Comparison of ENCODE assay signal across 9 cellular contexts in the genomic region with DNA sequence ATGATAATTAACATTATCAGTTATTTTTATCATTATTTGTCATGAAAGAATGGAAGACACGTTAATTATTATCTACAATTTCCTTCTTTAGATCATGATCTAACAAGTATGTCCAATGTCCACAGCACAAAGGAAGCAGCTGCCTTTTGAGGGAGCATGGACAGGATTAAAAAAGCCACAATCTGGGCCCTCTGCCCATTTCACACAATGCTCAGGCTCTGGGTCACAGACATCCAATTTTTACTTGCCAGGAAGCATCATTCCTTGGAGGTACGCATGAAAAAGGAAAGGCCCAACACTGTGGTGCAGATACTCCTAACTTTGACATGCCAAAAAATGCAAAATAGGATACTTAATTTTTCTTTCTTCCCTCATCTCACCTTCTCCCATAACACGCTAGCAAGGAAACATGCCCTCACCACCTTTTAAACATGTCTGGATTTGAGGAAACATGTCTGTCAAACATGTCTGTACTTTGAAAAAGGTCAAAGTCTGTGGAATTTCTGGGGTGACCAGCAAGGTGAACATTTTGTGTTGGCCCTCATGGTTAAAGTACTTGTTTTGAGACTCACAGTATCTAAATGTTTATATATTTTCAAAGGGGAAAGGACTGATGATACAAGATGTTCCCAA. TPM values are rescaled to one million over a fixed set of nuclear protein-coding genes. Genes with fewer than 3 reads are reported as not detected.
DNase-seq lines count a peak whose midpoint lies in the region; ATAC-seq, FAIRE-seq and TF ChIP-seq lines count a peak whose summit lies in the region.
"Had no signal": no experiment of that assay in that cellular context is flagged by ENCODE, and none has a peak within 500 bp of the region (broad histone marks: within the 10 kb centered on the region; RNA-seq: fewer than 3 reads in every experiment).

No MANE protein-coding gene starts in this region.

- TF ChIP-seq CTCF in K562 (IDR thresholded peaks at IDR 0.05 in 2 of 3, conservative IDR thresholded peaks at IDR 0.05 in 1 of 3; ENCODE audit: insufficient read depth in 2 of 3, low read depth in 1 of 3, low read length in 3 of 3) (no peak), kidney epithelial cell (IDR thresholded peaks at IDR 0.05; ENCODE audit: insufficient read depth, low read length, poor library complexity, severe bottlenecking) (no peak), MM.1S (IDR thresholded peaks at IDR 0.05; ENCODE audit: low read length) (no peak)

- H3K36me3 ChIP-seq in K562 (ENCODE audit: control insufficient read depth, insufficient read depth, low read length) (no peaks in the 10 kb centered on the region), kidney epithelial cell (ENCODE audit: control insufficient read depth, insufficient read depth, low read length) (no peaks in the 10 kb centered on the region), MM.1S (replicated peaks; ENCODE audit: insufficient read depth, low read length) (no peaks in the 10 kb centered on the region)

- TF ChIP-seq EP300 in K562 (IDR thresholded peaks at IDR 0.05; ENCODE audit: low read length): no peak

- TF ChIP-seq RAD21 in K562 (CRISPR knock-in tag; conservative IDR thresholded peaks at IDR 0.05 in 1 of 2, IDR thresholded peaks at IDR 0.05 in 1 of 2): no peak

- H3K79me2 ChIP-seq in K562 (ENCODE audit: control insufficient read depth, insufficient read depth, low read length) (no peaks in the 10 kb centered on the region), MM.1S (ENCODE audit: low read length) (no peaks in the 10 kb centered on the region)

- CTCF ChIA-PET in K562 (lab: Yijun Ruan, JAX; ENCODE audit: low intra/inter-chr PET ratio): no interaction called here

- ATAC-seq in K562: no peak
- ATAC-seq in activated naive CD8-positive, alpha-beta T cell treated with anti-CD3 and anti-CD28 coated beads, Interleukin-2, amount 50 U/mL, for 24 hours: no peak

- H3F3A ChIP-seq in MM.1S (ENCODE audit: insufficient read depth, low read length): no peaks in the 10 kb centered on the region

- no peak overlapping the region for H3K4me3 ChIP-seq in K562
- no peak overlapping the region for H3K4me3 ChIP-seq in kidney epithelial cell (ENCODE audit: low read depth, low read length)
- no peak overlapping the region for H3K4me3 ChIP-seq in MM.1S (ENCODE audit: low read length)

- no peak overlapping the region for H3K4me3 Mint-ChIP-seq in activated naive CD8-positive, alpha-beta T cell treated with anti-CD3 and anti-CD28 coated beads, Interleukin-2, amount 50 U/mL, for 24 hours

- H2AFZ ChIP-seq in K562 (ENCODE audit: low read depth, low read length): no peak overlapping the region
- no peak overlapping the region for H2AFZ ChIP-seq in MM.1S (ENCODE audit: low read length)

- no peaks in the 10 kb centered on the region for H3K9me3 ChIP-seq in K562 (replicated peaks; ENCODE audit: control insufficient read depth, insufficient read depth, low read depth, low read length)
- H3K9me3 ChIP-seq in MM.1S (replicated peaks; ENCODE audit: insufficient read depth, low read length): no peaks in the 10 kb centered on the region

- H3K36me3 Mint-ChIP-seq in activated naive CD8-positive, alpha-beta T cell treated with anti-CD3 and anti-CD28 coated beads, Interleukin-2, amount 50 U/mL, for 24 hours (ENCODE audit: low read depth): no peaks in the 10 kb centered on the region

- H3K27ac Mint-ChIP-seq in activated naive CD8-positive, alpha-beta T cell treated with anti-CD3 and anti-CD28 coated beads, Interleukin-2, amount 50 U/mL, for 24 hours: no peak overlapping the region

- 60% methylated on average over 3 of the region's 3 CpGs for WGBS in K562 (ENCODE audit: insufficient coverage, low coverage, missing lambda C conversion rate)

- no peaks in the 10 kb centered on the region for H3K9me2 ChIP-seq in MM.1S (replicated peaks; ENCODE audit: insufficient read depth, low read length)

- H3K4me1 Mint-ChIP-seq in activated naive CD8-positive, alpha-beta T cell treated with anti-CD3 and anti-CD28 coated beads, Interleukin-2, amount 50 U/mL, for 24 hours: peaks cover 22% of the 10 kb centered on the region

- intact Hi-C loops in K562 (cut with micrococcal nuclease): no loop called here

- TF ChIP-seq POLR2A in K562 (conservative IDR thresholded peaks at IDR 0.05): no peak

- peak; percentile 16 for DNase-seq in NCI-H748 (lab: John Stamatoyannopoulos, UW; ENCODE audit: unreplicated experiment)
- DNase-seq in NCI-H748 treated with DMSO at 0.1 percent for 48 hours (lab: John Stamatoyannopoulos, UW): no peak
- DNase-seq in K562 (ENCODE audit: extremely low read depth in 1 of 4, low spot score in 3 of 4): no peak
- DNase-seq in kidney epithelial cell (ENCODE audit: low read depth): peak; percentile 83
- DNase-seq in urothelium cell line (ENCODE audit: low spot score): peak; percentile 71
- DNase-seq in activated CD8-positive, alpha-beta memory T cell treated with anti-CD3 and anti-CD28 coated beads, Interleukin-2, amount 50 U/mL, for 48 hours: no peak
- DNase-seq in activated naive CD8-positive, alpha-beta T cell treated with anti-CD3 and anti-CD28 coated beads, Interleukin-2, amount 50 U/mL, for 24 hours: no peak
- no peak for DNase-seq in MM.1S
- DNase-seq: stimulated activated CD4-positive, alpha-beta T cell treated with anti-CD3 and anti-CD28 coated beads, Interleukin-15, amount 100 ng/mL, for 24 hours had no signal

- H3K27ac ChIP-seq in K562 (ENCODE audit: extremely low read depth, low read depth, low read length) (no peak overlapping the region), MM.1S (ENCODE audit: low read length) (no peak overlapping the region)

- H3K9ac ChIP-seq in K562 (ENCODE audit: insufficient read depth in 1 of 2, low read depth in 2 of 2, low read length in 2 of 2): no peak overlapping the region
- no peak overlapping the region for H3K9ac ChIP-seq in MM.1S (ENCODE audit: low read length)

- H3K4me2 ChIP-seq in K562 (ENCODE audit: insufficient read depth, low read length) (no peak overlapping the region), MM.1S (ENCODE audit: low read depth, low read length) (no peak overlapping the region)

- FAIRE-seq in K562 (lab: Jason Lieb, UNC) (no peak), urothelium cell line (lab: Jason Lieb, UNC) (no peak)

- no TSS peak for BruUV-seq in K562 (replicated peaks; lab: Mats Ljungman, UMichigan)

- H3K9me1 ChIP-seq in K562 (ENCODE audit: control insufficient read depth, insufficient read depth, low read length): no peaks in the 10 kb centered on the region

- H3K4me1 ChIP-seq in K562 (replicated peaks in 1 of 2; ENCODE audit: control insufficient read depth in 2 of 2, insufficient read depth in 2 of 2, low read length in 2 of 2) (peaks cover 11 to 48% of the 10 kb centered on the region in 2 experiments; a peak in 3 of 5 replicates), MM.1S (ENCODE audit: low read length) (peaks cover 12% of the 10 kb centered on the region)

- in situ Hi-C loops in K562 (cut with MboI): no loop called here

- H4K20me1 ChIP-seq in K562 (replicated peaks; ENCODE audit: control insufficient read depth, insufficient read depth, low read length) (no peaks in the 10 kb centered on the region), MM.1S (ENCODE audit: insufficient read depth, low read length) (no peaks in the 10 kb centered on the region)

- H3K27me3 ChIP-seq in K562 (ENCODE audit: control insufficient read depth in 2 of 2, insufficient read depth in 2 of 2, low read length in 2 of 2) (no peaks in the 10 kb centered on the region), kidney epithelial cell (ENCODE audit: control insufficient read depth, insufficient read depth, low read length) (no peaks in the 10 kb centered on the region), MM.1S (replicated peaks; ENCODE audit: insufficient read depth, low read length) (no peaks in the 10 kb centered on the region)

- H3K9me3 Mint-ChIP-seq in activated naive CD8-positive, alpha-beta T cell treated with anti-CD3 and anti-CD28 coated beads, Interleukin-2, amount 50 U/mL, for 24 hours: no peaks in the 10 kb centered on the region

- no peaks in the 10 kb centered on the region for H3K27me3 Mint-ChIP-seq in activated naive CD8-positive, alpha-beta T cell treated with anti-CD3 and anti-CD28 coated beads, Interleukin-2, amount 50 U/mL, for 24 hours

- POLR2A ChIA-PET in K562 (lab: Yijun Ruan, JAX): interaction anchor here (1.1 to 1.7 kb wide), 2 partner anchors 9 to 12 kb away, joined by 3 read pairs; no protein-coding TSS in a partner anchor

TF ChIP-seq in K562, 482 proteins besides CTCF, POLR2A, EP300 and RAD21 (continues in another document):
- TF ChIP-seq, protein P1, sequence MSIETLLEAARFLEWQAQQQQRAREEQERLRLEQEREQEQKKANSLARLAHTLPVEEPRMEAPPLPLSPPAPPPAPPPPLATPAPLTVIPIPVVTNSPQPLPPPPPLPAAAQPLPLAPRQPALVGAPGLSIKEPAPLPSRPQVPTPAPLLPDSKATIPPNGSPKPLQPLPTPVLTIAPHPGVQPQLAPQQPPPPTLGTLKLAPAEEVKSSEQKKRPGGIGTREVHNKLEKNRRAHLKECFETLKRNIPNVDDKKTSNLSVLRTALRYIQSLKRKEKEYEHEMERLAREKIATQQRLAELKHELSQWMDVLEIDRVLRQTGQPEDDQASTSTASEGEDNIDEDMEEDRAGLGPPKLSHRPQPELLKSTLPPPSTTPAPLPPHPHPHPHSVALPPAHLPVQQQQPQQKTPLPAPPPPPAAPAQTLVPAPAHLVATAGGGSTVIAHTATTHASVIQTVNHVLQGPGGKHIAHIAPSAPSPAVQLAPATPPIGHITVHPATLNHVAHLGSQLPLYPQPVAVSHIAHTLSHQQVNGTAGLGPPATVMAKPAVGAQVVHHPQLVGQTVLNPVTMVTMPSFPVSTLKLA (conservative IDR thresholded peaks at IDR 0.05): no peak
- TF ChIP-seq SOX6 (IDR thresholded peaks at IDR 0.05) (peak; percentile 29; the same call in 1 of the 2 replicates), ZFX (CRISPR knock-in tag; IDR thresholded peaks at IDR 0.05) (no peak)

RNA-seq across cellular contexts. Expression of a gene that starts 40.0 kb away (rescaled TPM):
- total RNA-seq in K562 (2011; cell fraction: chromatin; rRNA removed; ENCODE audit: low replicate concordance): 90.8 and 102 TPM in 2 replicates
- 107 and 116 TPM in 2 replicates for total RNA-seq in K562 (2011; cell fraction: nucleolus; rRNA removed)
- 70.0 and 72.2 TPM in 2 replicates for total RNA-seq in K562 (2011; cell fraction: nucleoplasm; rRNA removed)
- 124 and 128 TPM in 2 replicates for total RNA-seq in K562 (2014; rRNA removed)
- 47.2 and 53.9 TPM in 2 replicates for total RNA-seq in K562 (2014; rRNA removed; fragmentation: Illumina TruSeq; extraction: Trizol)
- total RNA-seq in K562 (2015; rRNA removed; fragmentation: Illumina TruSeq; extraction: Trizol): 35.6 and 36.3 TPM in 2 replicates
- 131 and 156 TPM in 2 replicates for total RNA-seq in K562 (2021)
- 62.1 and 67.7 TPM in 2 replicates for polyA plus RNA-seq in K562 (2011; rRNA removed)
- 70.5 and 81.1 TPM in 2 replicates for polyA plus RNA-seq in K562 (2011; cell fraction: cytosol; rRNA removed)
- 121 and 179 TPM in 2 replicates for polyA plus RNA-seq in K562 (2011; cell fraction: nucleus; rRNA removed)
- polyA plus RNA-seq in K562 (2012): 105 and 115 TPM in 2 replicates
- polyA plus RNA-seq in K562 (2014; fragmentation: Illumina TruSeq; extraction: Trizol): 70.7 and 71.9 TPM in 2 replicates
- polyA plus RNA-seq in K562 (2014; fragmentation: Nextera tagmentation; extraction: Ambion mirVana): 10 to 100 TPM; 21.3 to 22.4 TPM
- 118 and 142 TPM in 2 replicates for polyA plus RNA-seq in K562 (2014; rRNA removed)
- polyA minus RNA-seq in K562 (2011; rRNA and poly(A)+ RNA removed): 20.1 and 28.5 TPM in 2 replicates
- 39.4 and 64.1 TPM in 2 replicates for polyA minus RNA-seq in K562 (2011; cell fraction: cytosol; rRNA and poly(A)+ RNA removed)
- 113 and 146 TPM in 2 replicates for polyA minus RNA-seq in K562 (2011; cell fraction: nucleus; rRNA and poly(A)+ RNA removed)
- total RNA-seq in kidney epithelial cell: 247 and 249 TPM in 2 replicates

Comparison
In these comparisons a context has a peak if more than half of its experiments do, and no peak if none do; other contexts are left out.
1. DNase-seq: peak in NCI-H748 (single experiment), kidney epithelial cell (single experiment) and urothelium cell line (single experiment); none in NCI-H748 treated with DMSO at 0.1 percent for 48 hours (single experiment), K562 (0 of 4), activated CD8-positive, alpha-beta memory T cell treated with anti-CD3 and anti-CD28 coated beads, Interleukin-2, amount 50 U/mL, for 48 hours (single experiment), activated naive CD8-positive, alpha-beta T cell treated with anti-CD3 and anti-CD28 coated beads, Interleukin-2, amount 50 U/mL, for 24 hours (single experiment) and MM.1S (single experiment).